In the genomic region with DNA sequence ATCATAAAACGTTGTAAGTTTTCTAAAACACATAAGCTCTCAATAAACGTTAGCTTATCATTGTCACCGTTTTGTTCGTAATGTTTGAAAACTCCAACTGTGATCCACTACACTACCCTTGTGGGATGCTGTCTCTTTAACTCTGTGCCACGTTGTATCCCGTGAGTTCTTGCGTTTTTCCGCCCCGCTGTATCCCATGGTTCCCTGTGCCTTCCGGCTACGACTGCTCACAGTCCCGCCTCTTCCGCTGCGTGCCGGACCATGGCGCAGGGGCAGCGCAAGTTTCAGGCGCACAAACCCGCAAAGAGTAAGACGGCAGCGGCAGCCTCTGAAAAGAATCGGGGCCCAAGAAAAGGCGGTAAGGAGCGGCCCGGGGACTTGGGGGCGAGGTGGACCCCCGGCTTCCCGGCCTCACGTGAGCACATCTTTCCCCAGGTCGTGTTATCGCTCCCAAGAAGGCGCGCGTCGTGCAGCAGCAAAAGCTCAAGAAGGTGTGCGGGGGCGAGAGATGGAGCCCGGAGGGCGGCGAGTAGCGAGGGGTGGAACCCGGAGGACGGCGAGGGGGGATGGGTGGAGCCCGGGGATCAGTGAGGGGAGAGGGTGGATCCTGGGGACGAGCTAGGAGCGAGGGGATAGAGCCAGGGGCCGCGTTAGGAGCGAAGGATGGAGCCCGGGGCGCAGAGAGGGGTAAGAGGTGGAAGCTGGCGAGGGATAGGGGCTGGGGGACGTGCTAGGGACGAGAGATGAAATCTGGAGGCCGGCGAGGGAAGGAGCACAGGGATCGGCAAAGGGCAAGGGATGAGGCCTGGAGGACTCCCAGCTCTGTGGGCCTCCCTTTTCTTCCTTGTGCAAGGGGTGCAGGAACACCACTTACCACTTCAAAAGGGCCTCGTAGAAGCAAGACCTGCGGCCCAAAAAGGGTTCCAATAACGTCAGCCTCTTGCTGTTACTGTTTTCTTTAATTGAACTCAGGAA, we compare ENCODE assay signal across 1 cellular context.
TF ChIP-seq lines count a peak whose summit lies in the region.

A gene (plus strand): TSS at position 240 of the 975 bp plus-strand sequence. CDS start 22 bp downstream, at position 262.

TF ChIP-seq in WTC11, 78 proteins besides CTCF, POLR2A, EP300 and RAD21 (continued from another document and continues in another):
- TF ChIP-seq, protein P1, sequence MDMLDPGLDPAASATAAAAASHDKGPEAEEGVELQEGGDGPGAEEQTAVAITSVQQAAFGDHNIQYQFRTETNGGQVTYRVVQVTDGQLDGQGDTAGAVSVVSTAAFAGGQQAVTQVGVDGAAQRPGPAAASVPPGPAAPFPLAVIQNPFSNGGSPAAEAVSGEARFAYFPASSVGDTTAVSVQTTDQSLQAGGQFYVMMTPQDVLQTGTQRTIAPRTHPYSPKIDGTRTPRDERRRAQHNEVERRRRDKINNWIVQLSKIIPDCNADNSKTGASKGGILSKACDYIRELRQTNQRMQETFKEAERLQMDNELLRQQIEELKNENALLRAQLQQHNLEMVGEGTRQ (CRISPR knock-in tag; IDR thresholded peaks at IDR 0.05) = peak; percentile 32; the same call in 1 of the 2 replicates
- TF ChIP-seq SP1 (CRISPR knock-in tag; conservative IDR thresholded peaks at IDR 0.05) (peak; percentile 100), CBFB (CRISPR knock-in tag; IDR thresholded peaks at IDR 0.05; ENCODE audit: low read depth) (peak; percentile 92; the same call in 1 of the 2 replicates), SOX15 (CRISPR knock-in tag; IDR thresholded peaks at IDR 0.05) (no peak), TEAD1 (CRISPR knock-in tag; IDR thresholded peaks at IDR 0.05) (peak; percentile 90; the same call in 1 of the 2 replicates), TEAD4 (CRISPR knock-in tag; IDR thresholded peaks at IDR 0.05) (0 out of 2 replicates have a peak, but pooled peaks have one; percentile 40), EMX1 (CRISPR knock-in tag; IDR thresholded peaks at IDR 0.05) (0 out of 2 replicates have a peak, but pooled peaks have one; percentile 43), SMAD3 (CRISPR knock-in tag; IDR thresholded peaks at IDR 0.05; ENCODE audit: borderline replicate concordance) (peak; percentile 75; the same call in 1 of the 2 replicates), KAT7 (CRISPR knock-in tag; IDR thresholded peaks at IDR 0.05; ENCODE audit: borderline replicate concordance) (no peak), MYBL2 (CRISPR knock-in tag; IDR thresholded peaks at IDR 0.05) (peak; percentile 82; the same call in 1 of the 2 replicates), ZNF121 (CRISPR knock-in tag; IDR thresholded peaks at IDR 0.05) (no peak), CREM (CRISPR knock-in tag; IDR thresholded peaks at IDR 0.05) (peak; percentile 84), ZNF416 (CRISPR knock-in tag; IDR thresholded peaks at IDR 0.05) (0 out of 2 replicates have a peak, but pooled peaks have one; percentile 50), FOXP1 (CRISPR knock-in tag; IDR thresholded peaks at IDR 0.05; ENCODE audit: borderline replicate concordance) (peak; percentile 41; the same call in 1 of the 2 replicates), ELF4 (CRISPR knock-in tag; IDR thresholded peaks at IDR 0.05; ENCODE audit: low read depth) (no peak), JUN (CRISPR knock-in tag; IDR thresholded peaks at IDR 0.05) (0 out of 2 replicates have a peak, but pooled peaks have one; percentile 55), GABPB1 (CRISPR knock-in tag; IDR thresholded peaks at IDR 0.05) (peak; percentile 76), ZNF263 (CRISPR knock-in tag; IDR thresholded peaks at IDR 0.05; ENCODE audit: low read depth) (peak; percentile 83), MXD4 (CRISPR knock-in tag; IDR thresholded peaks at IDR 0.05; ENCODE audit: borderline replicate concordance) (no peak), FOXK1 (CRISPR knock-in tag; IDR thresholded peaks at IDR 0.05) (peak; percentile 93), ZNF317 (CRISPR knock-in tag; IDR thresholded peaks at IDR 0.05; ENCODE audit: borderline replicate concordance, low read depth) (no peak)
- TF ChIP-seq, protein P2, sequence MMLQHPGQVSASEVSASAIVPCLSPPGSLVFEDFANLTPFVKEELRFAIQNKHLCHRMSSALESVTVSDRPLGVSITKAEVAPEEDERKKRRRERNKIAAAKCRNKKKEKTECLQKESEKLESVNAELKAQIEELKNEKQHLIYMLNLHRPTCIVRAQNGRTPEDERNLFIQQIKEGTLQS (CRISPR knock-in tag; conservative IDR thresholded peaks at IDR 0.05) = no peak
- TF ChIP-seq, protein P3, sequence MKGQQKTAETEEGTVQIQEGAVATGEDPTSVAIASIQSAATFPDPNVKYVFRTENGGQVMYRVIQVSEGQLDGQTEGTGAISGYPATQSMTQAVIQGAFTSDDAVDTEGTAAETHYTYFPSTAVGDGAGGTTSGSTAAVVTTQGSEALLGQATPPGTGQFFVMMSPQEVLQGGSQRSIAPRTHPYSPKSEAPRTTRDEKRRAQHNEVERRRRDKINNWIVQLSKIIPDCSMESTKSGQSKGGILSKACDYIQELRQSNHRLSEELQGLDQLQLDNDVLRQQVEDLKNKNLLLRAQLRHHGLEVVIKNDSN (CRISPR knock-in tag; IDR thresholded peaks at IDR 0.05) = peak; percentile 57; the same call in 1 of the 2 replicates
- TF ChIP-seq, protein P4, sequence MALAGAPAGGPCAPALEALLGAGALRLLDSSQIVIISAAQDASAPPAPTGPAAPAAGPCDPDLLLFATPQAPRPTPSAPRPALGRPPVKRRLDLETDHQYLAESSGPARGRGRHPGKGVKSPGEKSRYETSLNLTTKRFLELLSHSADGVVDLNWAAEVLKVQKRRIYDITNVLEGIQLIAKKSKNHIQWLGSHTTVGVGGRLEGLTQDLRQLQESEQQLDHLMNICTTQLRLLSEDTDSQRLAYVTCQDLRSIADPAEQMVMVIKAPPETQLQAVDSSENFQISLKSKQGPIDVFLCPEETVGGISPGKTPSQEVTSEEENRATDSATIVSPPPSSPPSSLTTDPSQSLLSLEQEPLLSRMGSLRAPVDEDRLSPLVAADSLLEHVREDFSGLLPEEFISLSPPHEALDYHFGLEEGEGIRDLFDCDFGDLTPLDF (CRISPR knock-in tag; IDR thresholded peaks at IDR 0.05) = no peak
- TF ChIP-seq, protein P5, sequence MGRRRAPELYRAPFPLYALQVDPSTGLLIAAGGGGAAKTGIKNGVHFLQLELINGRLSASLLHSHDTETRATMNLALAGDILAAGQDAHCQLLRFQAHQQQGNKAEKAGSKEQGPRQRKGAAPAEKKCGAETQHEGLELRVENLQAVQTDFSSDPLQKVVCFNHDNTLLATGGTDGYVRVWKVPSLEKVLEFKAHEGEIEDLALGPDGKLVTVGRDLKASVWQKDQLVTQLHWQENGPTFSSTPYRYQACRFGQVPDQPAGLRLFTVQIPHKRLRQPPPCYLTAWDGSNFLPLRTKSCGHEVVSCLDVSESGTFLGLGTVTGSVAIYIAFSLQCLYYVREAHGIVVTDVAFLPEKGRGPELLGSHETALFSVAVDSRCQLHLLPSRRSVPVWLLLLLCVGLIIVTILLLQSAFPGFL (CRISPR knock-in tag; IDR thresholded peaks at IDR 0.05; ENCODE audit: borderline replicate concordance) = no peak
- TF ChIP-seq, protein P6, sequence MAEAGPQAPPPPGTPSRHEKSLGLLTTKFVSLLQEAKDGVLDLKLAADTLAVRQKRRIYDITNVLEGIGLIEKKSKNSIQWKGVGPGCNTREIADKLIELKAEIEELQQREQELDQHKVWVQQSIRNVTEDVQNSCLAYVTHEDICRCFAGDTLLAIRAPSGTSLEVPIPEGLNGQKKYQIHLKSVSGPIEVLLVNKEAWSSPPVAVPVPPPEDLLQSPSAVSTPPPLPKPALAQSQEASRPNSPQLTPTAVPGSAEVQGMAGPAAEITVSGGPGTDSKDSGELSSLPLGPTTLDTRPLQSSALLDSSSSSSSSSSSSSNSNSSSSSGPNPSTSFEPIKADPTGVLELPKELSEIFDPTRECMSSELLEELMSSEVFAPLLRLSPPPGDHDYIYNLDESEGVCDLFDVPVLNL (CRISPR knock-in tag; IDR thresholded peaks at IDR 0.05; ENCODE audit: borderline replicate concordance, low read depth) = no peak
- TF ChIP-seq, protein P7, sequence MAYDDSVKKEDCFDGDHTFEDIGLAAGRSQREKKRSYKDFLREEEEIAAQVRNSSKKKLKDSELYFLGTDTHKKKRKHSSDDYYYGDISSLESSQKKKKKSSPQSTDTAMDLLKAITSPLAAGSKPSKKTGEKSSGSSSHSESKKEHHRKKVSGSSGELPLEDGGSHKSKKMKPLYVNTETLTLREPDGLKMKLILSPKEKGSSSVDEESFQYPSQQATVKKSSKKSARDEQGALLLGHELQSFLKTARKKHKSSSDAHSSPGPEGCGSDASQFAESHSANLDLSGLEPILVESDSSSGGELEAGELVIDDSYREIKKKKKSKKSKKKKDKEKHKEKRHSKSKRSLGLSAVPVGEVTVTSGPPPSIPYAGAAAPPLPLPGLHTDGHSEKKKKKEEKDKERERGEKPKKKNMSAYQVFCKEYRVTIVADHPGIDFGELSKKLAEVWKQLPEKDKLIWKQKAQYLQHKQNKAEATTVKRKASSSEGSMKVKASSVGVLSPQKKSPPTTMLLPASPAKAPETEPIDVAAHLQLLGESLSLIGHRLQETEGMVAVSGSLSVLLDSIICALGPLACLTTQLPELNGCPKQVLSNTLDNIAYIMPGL (CRISPR knock-in tag; IDR thresholded peaks at IDR 0.05) = peak; percentile 66; the same call in 1 of the 2 replicates
- TF ChIP-seq, protein P8, sequence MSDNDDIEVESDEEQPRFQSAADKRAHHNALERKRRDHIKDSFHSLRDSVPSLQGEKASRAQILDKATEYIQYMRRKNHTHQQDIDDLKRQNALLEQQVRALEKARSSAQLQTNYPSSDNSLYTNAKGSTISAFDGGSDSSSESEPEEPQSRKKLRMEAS (CRISPR knock-in tag; IDR thresholded peaks at IDR 0.05) = peak; percentile 84
- TF ChIP-seq, protein P9, sequence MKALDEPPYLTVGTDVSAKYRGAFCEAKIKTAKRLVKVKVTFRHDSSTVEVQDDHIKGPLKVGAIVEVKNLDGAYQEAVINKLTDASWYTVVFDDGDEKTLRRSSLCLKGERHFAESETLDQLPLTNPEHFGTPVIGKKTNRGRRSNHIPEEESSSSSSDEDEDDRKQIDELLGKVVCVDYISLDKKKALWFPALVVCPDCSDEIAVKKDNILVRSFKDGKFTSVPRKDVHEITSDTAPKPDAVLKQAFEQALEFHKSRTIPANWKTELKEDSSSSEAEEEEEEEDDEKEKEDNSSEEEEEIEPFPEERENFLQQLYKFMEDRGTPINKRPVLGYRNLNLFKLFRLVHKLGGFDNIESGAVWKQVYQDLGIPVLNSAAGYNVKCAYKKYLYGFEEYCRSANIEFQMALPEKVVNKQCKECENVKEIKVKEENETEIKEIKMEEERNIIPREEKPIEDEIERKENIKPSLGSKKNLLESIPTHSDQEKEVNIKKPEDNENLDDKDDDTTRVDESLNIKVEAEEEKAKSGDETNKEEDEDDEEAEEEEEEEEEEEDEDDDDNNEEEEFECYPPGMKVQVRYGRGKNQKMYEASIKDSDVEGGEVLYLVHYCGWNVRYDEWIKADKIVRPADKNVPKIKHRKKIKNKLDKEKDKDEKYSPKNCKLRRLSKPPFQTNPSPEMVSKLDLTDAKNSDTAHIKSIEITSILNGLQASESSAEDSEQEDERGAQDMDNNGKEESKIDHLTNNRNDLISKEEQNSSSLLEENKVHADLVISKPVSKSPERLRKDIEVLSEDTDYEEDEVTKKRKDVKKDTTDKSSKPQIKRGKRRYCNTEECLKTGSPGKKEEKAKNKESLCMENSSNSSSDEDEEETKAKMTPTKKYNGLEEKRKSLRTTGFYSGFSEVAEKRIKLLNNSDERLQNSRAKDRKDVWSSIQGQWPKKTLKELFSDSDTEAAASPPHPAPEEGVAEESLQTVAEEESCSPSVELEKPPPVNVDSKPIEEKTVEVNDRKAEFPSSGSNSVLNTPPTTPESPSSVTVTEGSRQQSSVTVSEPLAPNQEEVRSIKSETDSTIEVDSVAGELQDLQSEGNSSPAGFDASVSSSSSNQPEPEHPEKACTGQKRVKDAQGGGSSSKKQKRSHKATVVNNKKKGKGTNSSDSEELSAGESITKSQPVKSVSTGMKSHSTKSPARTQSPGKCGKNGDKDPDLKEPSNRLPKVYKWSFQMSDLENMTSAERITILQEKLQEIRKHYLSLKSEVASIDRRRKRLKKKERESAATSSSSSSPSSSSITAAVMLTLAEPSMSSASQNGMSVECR (CRISPR knock-in tag; IDR thresholded peaks at IDR 0.05; ENCODE audit: borderline replicate concordance) = peak; percentile 50; the same call in 1 of the 2 replicates
- TF ChIP-seq, protein P10, sequence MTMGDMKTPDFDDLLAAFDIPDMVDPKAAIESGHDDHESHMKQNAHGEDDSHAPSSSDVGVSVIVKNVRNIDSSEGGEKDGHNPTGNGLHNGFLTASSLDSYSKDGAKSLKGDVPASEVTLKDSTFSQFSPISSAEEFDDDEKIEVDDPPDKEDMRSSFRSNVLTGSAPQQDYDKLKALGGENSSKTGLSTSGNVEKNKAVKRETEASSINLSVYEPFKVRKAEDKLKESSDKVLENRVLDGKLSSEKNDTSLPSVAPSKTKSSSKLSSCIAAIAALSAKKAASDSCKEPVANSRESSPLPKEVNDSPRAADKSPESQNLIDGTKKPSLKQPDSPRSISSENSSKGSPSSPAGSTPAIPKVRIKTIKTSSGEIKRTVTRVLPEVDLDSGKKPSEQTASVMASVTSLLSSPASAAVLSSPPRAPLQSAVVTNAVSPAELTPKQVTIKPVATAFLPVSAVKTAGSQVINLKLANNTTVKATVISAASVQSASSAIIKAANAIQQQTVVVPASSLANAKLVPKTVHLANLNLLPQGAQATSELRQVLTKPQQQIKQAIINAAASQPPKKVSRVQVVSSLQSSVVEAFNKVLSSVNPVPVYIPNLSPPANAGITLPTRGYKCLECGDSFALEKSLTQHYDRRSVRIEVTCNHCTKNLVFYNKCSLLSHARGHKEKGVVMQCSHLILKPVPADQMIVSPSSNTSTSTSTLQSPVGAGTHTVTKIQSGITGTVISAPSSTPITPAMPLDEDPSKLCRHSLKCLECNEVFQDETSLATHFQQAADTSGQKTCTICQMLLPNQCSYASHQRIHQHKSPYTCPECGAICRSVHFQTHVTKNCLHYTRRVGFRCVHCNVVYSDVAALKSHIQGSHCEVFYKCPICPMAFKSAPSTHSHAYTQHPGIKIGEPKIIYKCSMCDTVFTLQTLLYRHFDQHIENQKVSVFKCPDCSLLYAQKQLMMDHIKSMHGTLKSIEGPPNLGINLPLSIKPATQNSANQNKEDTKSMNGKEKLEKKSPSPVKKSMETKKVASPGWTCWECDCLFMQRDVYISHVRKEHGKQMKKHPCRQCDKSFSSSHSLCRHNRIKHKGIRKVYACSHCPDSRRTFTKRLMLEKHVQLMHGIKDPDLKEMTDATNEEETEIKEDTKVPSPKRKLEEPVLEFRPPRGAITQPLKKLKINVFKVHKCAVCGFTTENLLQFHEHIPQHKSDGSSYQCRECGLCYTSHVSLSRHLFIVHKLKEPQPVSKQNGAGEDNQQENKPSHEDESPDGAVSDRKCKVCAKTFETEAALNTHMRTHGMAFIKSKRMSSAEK (CRISPR knock-in tag; IDR thresholded peaks at IDR 0.05; ENCODE audit: borderline replicate concordance) = no peak
- TF ChIP-seq, protein P11, sequence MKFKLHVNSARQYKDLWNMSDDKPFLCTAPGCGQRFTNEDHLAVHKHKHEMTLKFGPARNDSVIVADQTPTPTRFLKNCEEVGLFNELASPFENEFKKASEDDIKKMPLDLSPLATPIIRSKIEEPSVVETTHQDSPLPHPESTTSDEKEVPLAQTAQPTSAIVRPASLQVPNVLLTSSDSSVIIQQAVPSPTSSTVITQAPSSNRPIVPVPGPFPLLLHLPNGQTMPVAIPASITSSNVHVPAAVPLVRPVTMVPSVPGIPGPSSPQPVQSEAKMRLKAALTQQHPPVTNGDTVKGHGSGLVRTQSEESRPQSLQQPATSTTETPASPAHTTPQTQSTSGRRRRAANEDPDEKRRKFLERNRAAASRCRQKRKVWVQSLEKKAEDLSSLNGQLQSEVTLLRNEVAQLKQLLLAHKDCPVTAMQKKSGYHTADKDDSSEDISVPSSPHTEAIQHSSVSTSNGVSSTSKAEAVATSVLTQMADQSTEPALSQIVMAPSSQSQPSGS (CRISPR knock-in tag; IDR thresholded peaks at IDR 0.05; ENCODE audit: borderline replicate concordance, low read depth) = no peak
- TF ChIP-seq, protein P12, sequence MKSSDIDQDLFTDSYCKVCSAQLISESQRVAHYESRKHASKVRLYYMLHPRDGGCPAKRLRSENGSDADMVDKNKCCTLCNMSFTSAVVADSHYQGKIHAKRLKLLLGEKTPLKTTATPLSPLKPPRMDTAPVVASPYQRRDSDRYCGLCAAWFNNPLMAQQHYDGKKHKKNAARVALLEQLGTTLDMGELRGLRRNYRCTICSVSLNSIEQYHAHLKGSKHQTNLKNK (CRISPR knock-in tag; IDR thresholded peaks at IDR 0.05) = 0 out of 2 replicates have a peak, but pooled peaks have one; percentile 57
